2 cellular contexts compared by ENCODE assay signal in the genomic region with DNA sequence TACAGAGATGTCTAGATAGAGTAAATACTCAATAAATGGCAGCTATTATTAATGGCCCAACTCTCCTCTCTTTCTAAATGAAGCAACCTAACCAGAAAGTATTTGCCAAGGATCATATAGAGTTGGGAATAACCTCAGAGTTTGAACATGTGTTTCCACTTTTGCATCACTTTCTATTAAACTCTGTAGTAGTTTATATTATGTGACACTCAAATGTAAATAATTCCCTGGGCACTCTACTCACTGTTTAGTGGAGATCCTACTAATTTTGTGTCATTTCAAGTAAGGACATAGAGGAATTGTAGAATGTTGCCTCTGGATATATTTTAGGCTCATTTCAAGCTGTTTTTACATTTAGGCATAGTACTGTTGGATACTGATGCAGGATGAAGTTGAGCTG.
TF ChIP-seq lines count a peak whose summit lies in the region.

No MANE protein-coding gene starts in this region.

TF ChIP-seq in GM23338, 12 proteins besides CTCF, POLR2A, EP300 and RAD21 (continued from another document and continues in another):
- TF ChIP-seq, protein P1, sequence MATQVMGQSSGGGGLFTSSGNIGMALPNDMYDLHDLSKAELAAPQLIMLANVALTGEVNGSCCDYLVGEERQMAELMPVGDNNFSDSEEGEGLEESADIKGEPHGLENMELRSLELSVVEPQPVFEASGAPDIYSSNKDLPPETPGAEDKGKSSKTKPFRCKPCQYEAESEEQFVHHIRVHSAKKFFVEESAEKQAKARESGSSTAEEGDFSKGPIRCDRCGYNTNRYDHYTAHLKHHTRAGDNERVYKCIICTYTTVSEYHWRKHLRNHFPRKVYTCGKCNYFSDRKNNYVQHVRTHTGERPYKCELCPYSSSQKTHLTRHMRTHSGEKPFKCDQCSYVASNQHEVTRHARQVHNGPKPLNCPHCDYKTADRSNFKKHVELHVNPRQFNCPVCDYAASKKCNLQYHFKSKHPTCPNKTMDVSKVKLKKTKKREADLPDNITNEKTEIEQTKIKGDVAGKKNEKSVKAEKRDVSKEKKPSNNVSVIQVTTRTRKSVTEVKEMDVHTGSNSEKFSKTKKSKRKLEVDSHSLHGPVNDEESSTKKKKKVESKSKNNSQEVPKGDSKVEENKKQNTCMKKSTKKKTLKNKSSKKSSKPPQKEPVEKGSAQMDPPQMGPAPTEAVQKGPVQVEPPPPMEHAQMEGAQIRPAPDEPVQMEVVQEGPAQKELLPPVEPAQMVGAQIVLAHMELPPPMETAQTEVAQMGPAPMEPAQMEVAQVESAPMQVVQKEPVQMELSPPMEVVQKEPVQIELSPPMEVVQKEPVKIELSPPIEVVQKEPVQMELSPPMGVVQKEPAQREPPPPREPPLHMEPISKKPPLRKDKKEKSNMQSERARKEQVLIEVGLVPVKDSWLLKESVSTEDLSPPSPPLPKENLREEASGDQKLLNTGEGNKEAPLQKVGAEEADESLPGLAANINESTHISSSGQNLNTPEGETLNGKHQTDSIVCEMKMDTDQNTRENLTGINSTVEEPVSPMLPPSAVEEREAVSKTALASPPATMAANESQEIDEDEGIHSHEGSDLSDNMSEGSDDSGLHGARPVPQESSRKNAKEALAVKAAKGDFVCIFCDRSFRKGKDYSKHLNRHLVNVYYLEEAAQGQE (IDR thresholded peaks at IDR 0.05; ENCODE audit: unreplicated experiment): no peak
- TF ChIP-seq CREB1 (CRISPR knock-in tag; IDR thresholded peaks at IDR 0.05; ENCODE audit: low read depth): no peak
- TF ChIP-seq, protein P2, sequence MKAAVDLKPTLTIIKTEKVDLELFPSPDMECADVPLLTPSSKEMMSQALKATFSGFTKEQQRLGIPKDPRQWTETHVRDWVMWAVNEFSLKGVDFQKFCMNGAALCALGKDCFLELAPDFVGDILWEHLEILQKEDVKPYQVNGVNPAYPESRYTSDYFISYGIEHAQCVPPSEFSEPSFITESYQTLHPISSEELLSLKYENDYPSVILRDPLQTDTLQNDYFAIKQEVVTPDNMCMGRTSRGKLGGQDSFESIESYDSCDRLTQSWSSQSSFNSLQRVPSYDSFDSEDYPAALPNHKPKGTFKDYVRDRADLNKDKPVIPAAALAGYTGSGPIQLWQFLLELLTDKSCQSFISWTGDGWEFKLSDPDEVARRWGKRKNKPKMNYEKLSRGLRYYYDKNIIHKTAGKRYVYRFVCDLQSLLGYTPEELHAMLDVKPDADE (IDR thresholded peaks at IDR 0.05): no peak
- TF ChIP-seq POLR2AphosphoS5 (IDR thresholded peaks at IDR 0.05; ENCODE audit: low read depth): no peak
- TF ChIP-seq ZNF331 (CRISPR knock-in tag; IDR thresholded peaks at IDR 0.05; ENCODE audit: low read depth): no peak
- no peak for TF ChIP-seq EZH2 (IDR thresholded peaks at IDR 0.05; ENCODE audit: low read depth, unreplicated experiment)
- no peak for TF ChIP-seq STAT1 (IDR thresholded peaks at IDR 0.05; ENCODE audit: unreplicated experiment)
- TF ChIP-seq JUNB (IDR thresholded peaks at IDR 0.05; ENCODE audit: unreplicated experiment): no peak
- TF ChIP-seq, protein P3, sequence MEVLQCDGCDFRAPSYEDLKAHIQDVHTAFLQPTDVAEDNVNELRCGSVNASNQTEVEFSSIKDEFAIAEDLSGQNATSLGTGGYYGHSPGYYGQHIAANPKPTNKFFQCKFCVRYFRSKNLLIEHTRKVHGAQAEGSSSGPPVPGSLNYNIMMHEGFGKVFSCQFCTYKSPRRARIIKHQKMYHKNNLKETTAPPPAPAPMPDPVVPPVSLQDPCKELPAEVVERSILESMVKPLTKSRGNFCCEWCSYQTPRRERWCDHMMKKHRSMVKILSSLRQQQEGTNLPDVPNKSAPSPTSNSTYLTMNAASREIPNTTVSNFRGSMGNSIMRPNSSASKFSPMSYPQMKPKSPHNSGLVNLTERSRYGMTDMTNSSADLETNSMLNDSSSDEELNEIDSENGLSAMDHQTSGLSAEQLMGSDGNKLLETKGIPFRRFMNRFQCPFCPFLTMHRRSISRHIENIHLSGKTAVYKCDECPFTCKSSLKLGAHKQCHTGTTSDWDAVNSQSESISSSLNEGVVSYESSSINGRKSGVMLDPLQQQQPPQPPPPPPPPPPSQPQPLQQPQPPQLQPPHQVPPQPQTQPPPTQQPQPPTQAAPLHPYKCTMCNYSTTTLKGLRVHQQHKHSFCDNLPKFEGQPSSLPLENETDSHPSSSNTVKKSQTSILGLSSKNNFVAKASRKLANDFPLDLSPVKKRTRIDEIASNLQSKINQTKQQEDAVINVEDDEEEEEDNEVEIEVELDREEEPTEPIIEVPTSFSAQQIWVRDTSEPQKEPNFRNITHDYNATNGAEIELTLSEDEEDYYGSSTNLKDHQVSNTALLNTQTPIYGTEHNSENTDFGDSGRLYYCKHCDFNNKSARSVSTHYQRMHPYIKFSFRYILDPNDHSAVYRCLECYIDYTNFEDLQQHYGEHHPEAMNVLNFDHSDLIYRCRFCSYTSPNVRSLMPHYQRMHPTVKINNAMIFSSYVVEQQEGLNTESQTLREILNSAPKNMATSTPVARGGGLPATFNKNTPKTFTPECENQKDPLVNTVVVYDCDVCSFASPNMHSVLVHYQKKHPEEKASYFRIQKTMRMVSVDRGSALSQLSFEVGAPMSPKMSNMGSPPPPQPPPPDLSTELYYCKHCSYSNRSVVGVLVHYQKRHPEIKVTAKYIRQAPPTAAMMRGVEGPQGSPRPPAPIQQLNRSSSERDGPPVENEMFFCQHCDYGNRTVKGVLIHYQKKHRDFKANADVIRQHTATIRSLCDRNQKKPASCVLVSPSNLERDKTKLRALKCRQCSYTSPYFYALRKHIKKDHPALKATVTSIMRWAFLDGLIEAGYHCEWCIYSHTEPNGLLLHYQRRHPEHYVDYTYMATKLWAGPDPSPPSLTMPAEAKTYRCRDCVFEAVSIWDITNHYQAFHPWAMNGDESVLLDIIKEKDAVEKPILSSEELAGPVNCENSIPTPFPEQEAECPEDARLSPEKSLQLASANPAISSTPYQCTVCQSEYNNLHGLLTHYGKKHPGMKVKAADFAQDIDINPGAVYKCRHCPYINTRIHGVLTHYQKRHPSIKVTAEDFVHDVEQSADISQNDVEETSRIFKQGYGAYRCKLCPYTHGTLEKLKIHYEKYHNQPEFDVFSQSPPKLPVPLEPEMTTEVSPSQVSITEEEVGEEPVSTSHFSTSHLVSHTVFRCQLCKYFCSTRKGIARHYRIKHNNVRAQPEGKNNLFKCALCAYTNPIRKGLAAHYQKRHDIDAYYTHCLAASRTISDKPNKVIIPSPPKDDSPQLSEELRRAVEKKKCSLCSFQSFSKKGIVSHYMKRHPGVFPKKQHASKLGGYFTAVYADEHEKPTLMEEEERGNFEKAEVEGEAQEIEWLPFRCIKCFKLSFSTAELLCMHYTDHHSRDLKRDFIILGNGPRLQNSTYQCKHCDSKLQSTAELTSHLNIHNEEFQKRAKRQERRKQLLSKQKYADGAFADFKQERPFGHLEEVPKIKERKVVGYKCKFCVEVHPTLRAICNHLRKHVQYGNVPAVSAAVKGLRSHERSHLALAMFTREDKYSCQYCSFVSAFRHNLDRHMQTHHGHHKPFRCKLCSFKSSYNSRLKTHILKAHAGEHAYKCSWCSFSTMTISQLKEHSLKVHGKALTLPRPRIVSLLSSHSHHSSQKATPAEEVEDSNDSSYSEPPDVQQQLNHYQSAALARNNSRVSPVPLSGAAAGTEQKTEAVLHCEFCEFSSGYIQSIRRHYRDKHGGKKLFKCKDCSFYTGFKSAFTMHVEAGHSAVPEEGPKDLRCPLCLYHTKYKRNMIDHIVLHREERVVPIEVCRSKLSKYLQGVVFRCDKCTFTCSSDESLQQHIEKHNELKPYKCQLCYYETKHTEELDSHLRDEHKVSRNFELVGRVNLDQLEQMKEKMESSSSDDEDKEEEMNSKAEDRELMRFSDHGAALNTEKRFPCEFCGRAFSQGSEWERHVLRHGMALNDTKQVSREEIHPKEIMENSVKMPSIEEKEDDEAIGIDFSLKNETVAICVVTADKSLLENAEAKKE (CRISPR knock-in tag; IDR thresholded peaks at IDR 0.05): no peak
- TF ChIP-seq EZH2phosphoT487 (IDR thresholded peaks at IDR 0.05; ENCODE audit: unreplicated experiment): no peak

TF ChIP-seq in SK-N-SH treated with all-trans-retinoic acid at 6 μM for 48 hours, 23 proteins besides CTCF, POLR2A, EP300 and RAD21 (continued from another document):
- TF ChIP-seq, protein P4, sequence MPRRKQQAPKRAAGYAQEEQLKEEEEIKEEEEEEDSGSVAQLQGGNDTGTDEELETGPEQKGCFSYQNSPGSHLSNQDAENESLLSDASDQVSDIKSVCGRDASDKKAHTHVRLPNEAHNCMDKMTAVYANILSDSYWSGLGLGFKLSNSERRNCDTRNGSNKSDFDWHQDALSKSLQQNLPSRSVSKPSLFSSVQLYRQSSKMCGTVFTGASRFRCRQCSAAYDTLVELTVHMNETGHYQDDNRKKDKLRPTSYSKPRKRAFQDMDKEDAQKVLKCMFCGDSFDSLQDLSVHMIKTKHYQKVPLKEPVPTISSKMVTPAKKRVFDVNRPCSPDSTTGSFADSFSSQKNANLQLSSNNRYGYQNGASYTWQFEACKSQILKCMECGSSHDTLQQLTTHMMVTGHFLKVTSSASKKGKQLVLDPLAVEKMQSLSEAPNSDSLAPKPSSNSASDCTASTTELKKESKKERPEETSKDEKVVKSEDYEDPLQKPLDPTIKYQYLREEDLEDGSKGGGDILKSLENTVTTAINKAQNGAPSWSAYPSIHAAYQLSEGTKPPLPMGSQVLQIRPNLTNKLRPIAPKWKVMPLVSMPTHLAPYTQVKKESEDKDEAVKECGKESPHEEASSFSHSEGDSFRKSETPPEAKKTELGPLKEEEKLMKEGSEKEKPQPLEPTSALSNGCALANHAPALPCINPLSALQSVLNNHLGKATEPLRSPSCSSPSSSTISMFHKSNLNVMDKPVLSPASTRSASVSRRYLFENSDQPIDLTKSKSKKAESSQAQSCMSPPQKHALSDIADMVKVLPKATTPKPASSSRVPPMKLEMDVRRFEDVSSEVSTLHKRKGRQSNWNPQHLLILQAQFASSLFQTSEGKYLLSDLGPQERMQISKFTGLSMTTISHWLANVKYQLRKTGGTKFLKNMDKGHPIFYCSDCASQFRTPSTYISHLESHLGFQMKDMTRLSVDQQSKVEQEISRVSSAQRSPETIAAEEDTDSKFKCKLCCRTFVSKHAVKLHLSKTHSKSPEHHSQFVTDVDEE (CRISPR knock-in tag; IDR thresholded peaks at IDR 0.05): no peak
- TF ChIP-seq ARNTL (CRISPR knock-in tag; IDR thresholded peaks at IDR 0.05; ENCODE audit: borderline replicate concordance, low read depth) (no peak), ESRRG (CRISPR knock-in tag; IDR thresholded peaks at IDR 0.05) (no peak), OSR1 (CRISPR knock-in tag; IDR thresholded peaks at IDR 0.05) (no peak), ZNF8 (CRISPR knock-in tag; IDR thresholded peaks at IDR 0.05) (no peak), ZNF565 (CRISPR knock-in tag; conservative IDR thresholded peaks at IDR 0.05; ENCODE audit: low read depth) (no peak)
